Comparison of ENCODE assay signal across 8 cellular contexts in genomic region chr16:53099318-53100130, GRCh38. TPM values are rescaled to one million over a fixed set of nuclear protein-coding genes. Genes with fewer than 3 reads are reported as not detected.
DNase-seq lines count a peak whose midpoint lies in the region; ATAC-seq and TF ChIP-seq lines count a peak whose summit lies in the region.

No MANE protein-coding gene starts in this region.

- WGBS in transverse colon (ENCODE audit: low coverage in 1 of 2), 2 donors = 2% methylated on average over 21 of the region's 26 CpGs; no CpG with 5 or more reads in 1 of the 2 donors

- H3K36me3 Mint-ChIP-seq in activated naive CD8-positive, alpha-beta T cell treated with anti-CD3 and anti-CD28 coated beads, Interleukin-2, amount 50 U/mL, for 24 hours (ENCODE audit: low read depth) = peaks cover 5% of the 10 kb centered on the region
- H3K36me3 Mint-ChIP-seq in osteocyte (ENCODE audit: unreplicated experiment) = peaks cover 5% of the 10 kb centered on the region

- H3K4me1 Mint-ChIP-seq in activated naive CD8-positive, alpha-beta T cell treated with anti-CD3 and anti-CD28 coated beads, Interleukin-2, amount 50 U/mL, for 24 hours = peaks cover 33% of the 10 kb centered on the region
- peaks cover 55% of the 10 kb centered on the region for H3K4me1 Mint-ChIP-seq in osteocyte (ENCODE audit: unreplicated experiment)

- H3K9me3 ChIP-seq in HCT116 (ENCODE audit: control insufficient read depth in 1 of 2, insufficient read depth in 1 of 2, low read depth in 1 of 2, low read length in 2 of 2) (no peaks in the 10 kb centered on the region), MM.1S (replicated peaks; ENCODE audit: insufficient read depth, low read length) (no peaks in the 10 kb centered on the region), SK-N-MC (ENCODE audit: low read depth, low read length) (no peaks in the 10 kb centered on the region), transverse colon (no peaks in the 10 kb centered on the region)

- peaks cover 0 to 4% of the 10 kb centered on the region in 2 experiments; a peak in 1 of 4 replicates for H3K36me3 ChIP-seq in HCT116 (ENCODE audit: control insufficient read depth in 1 of 2, insufficient read depth in 2 of 2, low read length in 2 of 2)
- H3K36me3 ChIP-seq in MM.1S (replicated peaks; ENCODE audit: insufficient read depth, low read length) = no peaks in the 10 kb centered on the region
- no peaks in the 10 kb centered on the region for H3K36me3 ChIP-seq in SK-N-MC (ENCODE audit: insufficient read depth, low read length)
- H3K36me3 ChIP-seq in transverse colon = no peaks in the 10 kb centered on the region

- RAD21 ChIA-PET in HCT116 (lab: Charles Lee; ENCODE audit: low non-redundant PET in 1 of 2, low total read pairs in 2 of 2, uncharacterized antibody in 2 of 2, unreplicated experiment in 2 of 2) = no interaction called here

- H3F3A ChIP-seq in MM.1S (ENCODE audit: insufficient read depth, low read length) = peaks cover 25% of the 10 kb centered on the region

- POLR2A ChIA-PET in HCT116 (lab: Charles Lee) = interaction anchor here (1.0 to 1.9 kb wide), 2 partner anchors 17 to 20 kb away, joined by 3 to 4 read pairs; no protein-coding TSS in a partner anchor

- H4K20me1 ChIP-seq in HCT116 (ENCODE audit: insufficient read depth) (no peaks in the 10 kb centered on the region), MM.1S (ENCODE audit: insufficient read depth, low read length) (no peaks in the 10 kb centered on the region)

- peak overlapping the region; percentile 89 for H3K27ac Mint-ChIP-seq in activated naive CD8-positive, alpha-beta T cell treated with anti-CD3 and anti-CD28 coated beads, Interleukin-2, amount 50 U/mL, for 24 hours
- peak overlapping the region; percentile 96 for H3K27ac Mint-ChIP-seq in osteocyte (ENCODE audit: unreplicated experiment)

- H3K79me2 ChIP-seq in HCT116 (ENCODE audit: insufficient read depth, low read length) = peaks cover 87% of the 10 kb centered on the region
- H3K79me2 ChIP-seq in MM.1S (ENCODE audit: low read length) = peaks cover 56% of the 10 kb centered on the region

- no peak overlapping the region for H2AFZ ChIP-seq in HCT116 (ENCODE audit: low read depth, low read length, poor library complexity, severe bottlenecking)
- peak overlapping the region; percentile 77 for H2AFZ ChIP-seq in MM.1S (ENCODE audit: low read length)

- H3K9ac ChIP-seq in HCT116 (ENCODE audit: low read length) = peak overlapping the region; percentile 56
- H3K9ac ChIP-seq in MM.1S (ENCODE audit: low read length) = peak overlapping the region; percentile 67
- peak overlapping the region; percentile 32 for H3K9ac ChIP-seq in SK-N-MC (ENCODE audit: insufficient read length)

- H3K27me3 ChIP-seq in HCT116 (ENCODE audit: insufficient read depth, low read length) (no peaks in the 10 kb centered on the region), MM.1S (replicated peaks; ENCODE audit: insufficient read depth, low read length) (no peaks in the 10 kb centered on the region), transverse colon (no peaks in the 10 kb centered on the region)

- TF ChIP-seq EP300 in transverse colon (IDR thresholded peaks at IDR 0.05; ENCODE audit: low read depth) = no peak

- H3K9me2 ChIP-seq in HCT116 (ENCODE audit: insufficient read depth) = no peaks in the 10 kb centered on the region
- no peaks in the 10 kb centered on the region for H3K9me2 ChIP-seq in MM.1S (replicated peaks; ENCODE audit: insufficient read depth, low read length)

- no peaks in the 10 kb centered on the region for H3K27me3 Mint-ChIP-seq in activated naive CD8-positive, alpha-beta T cell treated with anti-CD3 and anti-CD28 coated beads, Interleukin-2, amount 50 U/mL, for 24 hours
- H3K27me3 Mint-ChIP-seq in osteocyte (ENCODE audit: unreplicated experiment) = no peaks in the 10 kb centered on the region

- no peaks in the 10 kb centered on the region for H3K9me3 Mint-ChIP-seq in activated naive CD8-positive, alpha-beta T cell treated with anti-CD3 and anti-CD28 coated beads, Interleukin-2, amount 50 U/mL, for 24 hours
- no peaks in the 10 kb centered on the region for H3K9me3 Mint-ChIP-seq in osteocyte (ENCODE audit: unreplicated experiment)

- H3K4me2 ChIP-seq in HCT116 (ENCODE audit: low read length) (peak overlapping the region; percentile 97), MM.1S (ENCODE audit: low read depth, low read length) (peak overlapping the region; percentile 90)

- BruUV-seq in HCT116 (replicated peaks; lab: Mats Ljungman, UMichigan) = TSS peak; percentile 93

- H3K4me3 ChIP-seq in HCT116 (replicated peaks in 1 of 2; ENCODE audit: low read depth in 1 of 2, low read length in 2 of 2) (peak overlapping the region; percentile 41 to 56), MM.1S (ENCODE audit: low read length) (peak overlapping the region; percentile 65), SK-N-MC (peak overlapping the region; percentile 60), transverse colon (peak overlapping the region; percentile 10 to 47 (median 24))

- ATAC-seq in HCT116 (peak; percentile 96), Right ventricle myocardium superior (ENCODE audit: poor library complexity) (peak; percentile 93)
- peak; percentile 79 for ATAC-seq in activated naive CD8-positive, alpha-beta T cell treated with anti-CD3 and anti-CD28 coated beads, Interleukin-2, amount 50 U/mL, for 24 hours

- intact Hi-C loops in HCT116 (cut with micrococcal nuclease) (loop anchor here (2.0 kb wide), 1 partner anchor 45 kb away; the partner anchor contains the start of gene CHD9), Right ventricle myocardium superior (cut with DNase I) (loop anchor here (2.0 kb wide), 1 partner anchor 29 kb away; no protein-coding TSS in a partner anchor), transverse colon (cut with DNase I; ENCODE audit: low total_unique reads) (no loop called here)

- DNase-seq in G401 (ENCODE audit: low spot score) (peak; percentile 79), HCT116 (ENCODE audit: low read depth, low spot score) (peak; percentile 78), MM.1S (peak; percentile 81), SK-N-MC (ENCODE audit: low read depth, low spot score) (no peak), Right ventricle myocardium superior (peak; percentile 95), osteocyte (ENCODE audit: extremely low spot score, unreplicated experiment) (peak; percentile 95), transverse colon (peak; percentile 94)
- peak; percentile 61 for DNase-seq in activated naive CD8-positive, alpha-beta T cell treated with anti-CD3 and anti-CD28 coated beads, Interleukin-2, amount 50 U/mL, for 24 hours

- H3K27ac ChIP-seq in HCT116 (ENCODE audit: low read depth, low read length) (peak overlapping the region; percentile 83), MM.1S (ENCODE audit: low read length) (peak overlapping the region; percentile 92), SK-N-MC (peak overlapping the region; percentile 87), transverse colon (peak overlapping the region; percentile 93 to 98 (median 96))

- in situ Hi-C loops in G401 (cut with HindIII; ENCODE audit: low sequenced_read_pairs) (no loop called here), transverse colon (cut with MboI; ENCODE audit: low pct_ligation_motif_present in 1 of 4, low pct_unique_long_range_greater_than_20kb in 1 of 4, low sequenced_read_pairs in 3 of 4) (no loop called here)

- TF ChIP-seq POLR2A in HCT116 (IDR thresholded peaks at IDR 0.05; ENCODE audit: borderline replicate concordance, extremely low read depth, insufficient read depth, insufficient read length) (no peak), transverse colon (IDR thresholded peaks at IDR 0.05) (peak; percentile 78)

- TF ChIP-seq CTCF in HCT116 (IDR thresholded peaks at IDR 0.05 in 2 of 3, conservative IDR thresholded peaks at IDR 0.05 in 1 of 3; ENCODE audit: borderline replicate concordance in 1 of 3, insufficient read depth in 1 of 3, low read depth in 2 of 3, low read length in 2 of 3) = no peak
- TF ChIP-seq CTCF in MM.1S (IDR thresholded peaks at IDR 0.05; ENCODE audit: low read length) = no peak
- TF ChIP-seq CTCF in osteocyte (IDR thresholded peaks at IDR 0.05) = no peak
- TF ChIP-seq CTCF in transverse colon (IDR thresholded peaks at IDR 0.05) = no peak

- H3K4me3 Mint-ChIP-seq in activated naive CD8-positive, alpha-beta T cell treated with anti-CD3 and anti-CD28 coated beads, Interleukin-2, amount 50 U/mL, for 24 hours = peak overlapping the region; percentile 82
- peak overlapping the region; percentile 72 for H3K4me3 Mint-ChIP-seq in osteocyte (ENCODE audit: unreplicated experiment)

- no peak for TF ChIP-seq RAD21 in HCT116 (IDR thresholded peaks at IDR 0.05; ENCODE audit: low read depth)

- CTCF ChIA-PET in HCT116 (lab: Charles Lee) = interaction anchor here (1.1 to 1.7 kb wide), 3 partner anchors 44 to 413 kb away, joined by 3 to 5 read pairs (median 3); partner anchors contain the start of gene CHD9

- H3K4me1 ChIP-seq in HCT116 (ENCODE audit: control insufficient read depth in 1 of 2, insufficient read depth in 2 of 2, low read length in 2 of 2) (peaks cover 26 to 33% of the 10 kb centered on the region in 2 experiments), MM.1S (ENCODE audit: low read length) (peaks cover 25% of the 10 kb centered on the region), transverse colon (peaks cover 26 to 69% (median 41%) of the 10 kb centered on the region in 4 donors)

TF ChIP-seq in HCT116, 20 proteins besides CTCF, POLR2A, EP300 and RAD21 (continues in another document):
- TF ChIP-seq SP1 (IDR thresholded peaks at IDR 0.05; ENCODE audit: low read depth) (peak; percentile 78), ATF3 (IDR thresholded peaks at IDR 0.05) (no peak), JUND (IDR thresholded peaks at IDR 0.05) (peak; percentile 78), ZFX (IDR thresholded peaks at IDR 0.05) (no peak), SIN3A (IDR thresholded peaks at IDR 0.05; ENCODE audit: low read depth) (peak; percentile 88), MAX (IDR thresholded peaks at IDR 0.05) (peak; percentile 91), CBX3 (IDR thresholded peaks at IDR 0.05; ENCODE audit: low read depth) (peak; percentile 10; the same call in 1 of the 2 replicates)

RNA-seq across cellular contexts. Expression of gene CHD9, which starts 44.7 kb away (rescaled TPM):
- 18.3 and 31.1 TPM in 2 replicates for total RNA-seq in G401 (2014; rRNA removed; shearing (Covaris generic))
- total RNA-seq in HCT116 (2021; ENCODE audit: unreplicated experiment) (18.9 TPM), Right ventricle myocardium superior (39.5 TPM), osteocyte (98.9 and 99.0 TPM in 2 replicates), transverse colon (100 to 1,000 TPM in 1 of 4 donors, 10 to 100 TPM in 3; 37.4 to 112 (median 64.4) TPM)
- polyA plus RNA-seq in HCT116 (2012) = 2.8 and 3.2 TPM in 2 replicates

RNA-seq across cellular contexts. Expression of gene CHD9NB, which starts 46.8 kb away (rescaled TPM):
- 43.5 and 58.1 TPM in 2 replicates for total RNA-seq in G401 (2014; rRNA removed; shearing (Covaris generic))
- total RNA-seq in HCT116 (2021; ENCODE audit: unreplicated experiment) (1.2 TPM), Right ventricle myocardium superior (0.86 TPM), osteocyte (3.4 and 4.8 TPM in 2 replicates), transverse colon (1 to 10 TPM in 2 of 4 donors, not detected in 2; 3.0 to 3.1 TPM)
- 0.85 and 1.3 TPM in 2 replicates for polyA plus RNA-seq in HCT116 (2012)
